In genomic region chr10:114061794-114062193, GRCh38 we compare ENCODE assay signal across 28 cellular contexts. TPM values are rescaled to one million over a fixed set of nuclear protein-coding genes. Genes with fewer than 3 reads are reported as not detected.
DNase-seq lines count a peak whose midpoint lies in the region; ATAC-seq, FAIRE-seq and TF ChIP-seq lines count a peak whose summit lies in the region.
"Had no signal": no experiment of that assay in that cellular context is flagged by ENCODE, and none has a peak within 500 bp of the region (broad histone marks: within the 10 kb centered on the region; RNA-seq: fewer than 3 reads in every experiment).

No MANE protein-coding gene starts in this region.

- H4K91ac ChIP-seq in H1 (replicated peaks; ENCODE audit: insufficient read length, low read length) (no peak overlapping the region), trophoblast cell (ENCODE audit: low read depth, low read length) (no peak overlapping the region)

- no peak for ATAC-seq in activated CD8-positive, alpha-beta T cell treated with anti-CD3 and anti-CD28 coated beads for 36 hours
- ATAC-seq: A549, HCT116, PC-3, SK-N-SH treated with all-trans-retinoic acid at 6 μM for 48 hours had no signal

- H4K8ac ChIP-seq in H1 (ENCODE audit: extremely low read depth, insufficient read depth, low read length): no peak overlapping the region
- H4K8ac ChIP-seq in trophoblast cell (ENCODE audit: low read depth, low read length): no peak overlapping the region

- H2BK20ac ChIP-seq in H1 (ENCODE audit: low read length): no peak overlapping the region

- peaks cover 75% of the 10 kb centered on the region for H3K4me1 Mint-ChIP-seq in CD14-positive monocyte
- H3K4me1 Mint-ChIP-seq in activated CD8-positive, alpha-beta T cell treated with anti-CD3 and anti-CD28 coated beads for 36 hours (ENCODE audit: low read depth): peaks cover 13% of the 10 kb centered on the region

- H3K18ac ChIP-seq in H1 (ENCODE audit: extremely low read depth, low read length): no peak overlapping the region; the same call in 1 of the 2 replicates
- no peak overlapping the region for H3K18ac ChIP-seq in trophoblast cell (ENCODE audit: low read length)

- peaks cover 0 to 2% (median 0%) of the 10 kb centered on the region in 7 donors for H3K9me3 Mint-ChIP-seq in CD14-positive monocyte
- no peaks in the 10 kb centered on the region for H3K9me3 Mint-ChIP-seq in activated CD8-positive, alpha-beta T cell treated with anti-CD3 and anti-CD28 coated beads for 36 hours
- H3K9me3 Mint-ChIP-seq: CD4-positive, alpha-beta T cell had no signal

- no peaks in the 10 kb centered on the region for H3K23me2 ChIP-seq in H1 (ENCODE audit: low read depth, low read length)

- H2BK15ac ChIP-seq in H1 (ENCODE audit: low read length): no peak overlapping the region

- H3K4me1 ChIP-seq in Loucy (ENCODE audit: insufficient read depth, low read length, poor library complexity, severe bottlenecking) (peaks cover 65% of the 10 kb centered on the region), H1 (replicated peaks in 1 of 4; ENCODE audit: control insufficient read depth in 3 of 4, insufficient read depth in 4 of 4, low read length in 3 of 4) (peaks cover 0 to 4% (median 0%) of the 10 kb centered on the region in 4 experiments; a peak in 3 of 7 replicates), trophoblast cell (ENCODE audit: control insufficient read depth in 1 of 2, insufficient read depth in 2 of 2, low read length in 2 of 2) (peaks cover 0 to 1% of the 10 kb centered on the region in 2 experiments)
- H3K4me1 ChIP-seq: Caco-2 had no signal

- H2AK5ac ChIP-seq in H1 (ENCODE audit: low read depth, low read length): no peak overlapping the region
- no peak overlapping the region for H2AK5ac ChIP-seq in trophoblast cell (ENCODE audit: low read length)

- H3K56ac ChIP-seq in H1 (replicated peaks; ENCODE audit: insufficient read length, low read depth, low read length): no peak overlapping the region

- CTCF ChIA-PET in H1 (lab: Charles Lee; ENCODE audit: partially characterized antibody): interaction anchor here (1.0 kb wide), 1 partner anchor 16 kb away, joined by 3 read pairs; no protein-coding TSS in a partner anchor
- CTCF ChIA-PET in activated CD8-positive, alpha-beta T cell treated with anti-CD3 and anti-CD28 coated beads for 36 hours (lab: Charles Lee): no interaction called here

- no peak overlapping the region for H4K5ac ChIP-seq in H1 (ENCODE audit: insufficient read length, low read depth, low read length)

- H2BK12ac ChIP-seq in H1 (ENCODE audit: low read depth, low read length) (peak overlapping the region; percentile 50; the same call in 1 of the 2 replicates), trophoblast cell (ENCODE audit: low read length) (no peak overlapping the region)

- no peak overlapping the region for H3K27ac ChIP-seq in H1 (ENCODE audit: low read depth, low read length)
- H3K27ac ChIP-seq in trophoblast cell (ENCODE audit: low read depth, low read length): no peak overlapping the region
- H3K27ac ChIP-seq: A549 had no signal

- no peak for TF ChIP-seq POLR2A in H1 (IDR thresholded peaks at IDR 0.05; ENCODE audit: control extremely low read depth in 1 of 2, low read depth in 2 of 2, low read length in 2 of 2)

- no peak for TF ChIP-seq RAD21 in H1 (IDR thresholded peaks at IDR 0.05 in 1 of 2, conservative IDR thresholded peaks at IDR 0.05 in 1 of 2; ENCODE audit: low read depth in 2 of 2, low read length in 2 of 2)

- H2BK5ac ChIP-seq in H1 (ENCODE audit: low read depth, low read length): no peak overlapping the region
- no peak overlapping the region for H2BK5ac ChIP-seq in trophoblast cell (ENCODE audit: low read depth, low read length, poor library complexity)

- H3K4me3 ChIP-seq in Loucy (ENCODE audit: low read length, poor library complexity, severe bottlenecking) (no peak overlapping the region), H1 (ENCODE audit: extremely low read depth in 1 of 4, insufficient read depth in 2 of 4, low read depth in 3 of 4, low read length in 4 of 4) (no peak overlapping the region), trophoblast cell (ENCODE audit: low read depth, low read length) (no peak overlapping the region)
- H3K4me3 ChIP-seq: A549 had no signal

- POLR2A ChIA-PET in H1 (lab: Charles Lee; ENCODE audit: partially characterized antibody): no interaction called here
- POLR2A ChIA-PET in activated CD8-positive, alpha-beta T cell treated with anti-CD3 and anti-CD28 coated beads for 36 hours (lab: Charles Lee): no interaction called here

- H3K79me1 ChIP-seq in H1 (ENCODE audit: low read depth, low read length): no peaks in the 10 kb centered on the region
- no peaks in the 10 kb centered on the region for H3K79me1 ChIP-seq in trophoblast cell (ENCODE audit: low read length)

- H3K79me2 ChIP-seq in Loucy (ENCODE audit: insufficient read depth, low read length) (no peaks in the 10 kb centered on the region), H1 (ENCODE audit: control insufficient read depth in 1 of 2, insufficient read depth in 2 of 2, low read length in 2 of 2) (no peaks in the 10 kb centered on the region), trophoblast cell (ENCODE audit: control insufficient read depth, insufficient read depth, low read length, poor library complexity) (no peaks in the 10 kb centered on the region)

- H2BK120ac ChIP-seq in H1 (replicated peaks; ENCODE audit: low read depth, low read length) (no peak overlapping the region), trophoblast cell (ENCODE audit: insufficient read depth, low read length, poor library complexity) (no peak overlapping the region)

- no peak overlapping the region for H4K12ac ChIP-seq in trophoblast cell (ENCODE audit: low read depth, low read length)

- H3K4ac ChIP-seq in H1 (replicated peaks; ENCODE audit: insufficient read length, low read depth, low read length) (no peak overlapping the region), trophoblast cell (ENCODE audit: low read depth, low read length) (no peak overlapping the region)

- H3K36me3 ChIP-seq in Loucy (ENCODE audit: insufficient read depth, low read length) (no peaks in the 10 kb centered on the region), H1 (ENCODE audit: control insufficient read depth in 2 of 4, insufficient read depth in 4 of 4, low read length in 3 of 4) (no peaks in the 10 kb centered on the region), trophoblast cell (ENCODE audit: control insufficient read depth in 1 of 2, insufficient read depth in 2 of 2, low read length in 2 of 2) (no peaks in the 10 kb centered on the region)

- peak; percentile 76 for DNase-seq in CD14-positive monocyte (ENCODE audit: low spot score)
- peak; percentile 92 for DNase-seq in NOMO-1 treated with DMSO at 0.1 percent for 48 hours (lab: John Stamatoyannopoulos, UW; ENCODE audit: unreplicated experiment)
- no peak for DNase-seq in H1 (ENCODE audit: low read depth in 1 of 2, low spot score in 2 of 2)
- no peak for DNase-seq in activated CD8-positive, alpha-beta T cell treated with anti-CD3 and anti-CD28 coated beads for 36 hours
- DNase-seq in cerebellar nuclear complex (lab: John Stamatoyannopoulos, UW): no peak
- DNase-seq in superior temporal gyrus (ENCODE audit: extremely low spot score): no peak
- no peak for DNase-seq in trophoblast cell
- DNase-seq: Caco-2; CD4-positive, alpha-beta T cell; DMS 273 treated with DMSO at 0.1 percent for 48 hours; DND-41; GOT3; KG1; NCI-H1092; NCI-H2029 treated with DMSO at 0.1 percent for 48 hours; NCI-H2171; NCI-H345; NCI-H524; NCI-H774; NK-92 treated with Interleukin-12 subunit alpha and Interleukin-12 subunit beta, amount 100 ng/mL, for 24 hours; PC-3; SHP77 treated with DMSO at 0.1 percent for 48 hours had no signal

- H3K23ac ChIP-seq in H1 (ENCODE audit: insufficient read length): no peak overlapping the region
- no peak overlapping the region for H3K23ac ChIP-seq in trophoblast cell (ENCODE audit: low read length)

- peak overlapping the region; percentile 39 for H3K4me3 Mint-ChIP-seq in CD14-positive monocyte
- H3K4me3 Mint-ChIP-seq in activated CD8-positive, alpha-beta T cell treated with anti-CD3 and anti-CD28 coated beads for 36 hours: no peak overlapping the region
- H3K4me3 Mint-ChIP-seq: B cell; CD4-positive, alpha-beta T cell had no signal

- peaks cover 12% of the 10 kb centered on the region for H3F3A ChIP-seq in Loucy (ENCODE audit: low read depth)

- no peak overlapping the region for H3K4me2 ChIP-seq in Loucy (ENCODE audit: low read depth, low read length, poor library complexity, severe bottlenecking)
- no peak overlapping the region for H3K4me2 ChIP-seq in H1 (ENCODE audit: insufficient read depth in 1 of 2, low read depth in 2 of 2, low read length in 2 of 2)
- no peak overlapping the region for H3K4me2 ChIP-seq in trophoblast cell (ENCODE audit: low read length)
- H3K4me2 ChIP-seq: A549 had no signal

- H3K36me3 Mint-ChIP-seq in CD14-positive monocyte: peaks cover 0 to 5% of the 10 kb centered on the region in 2 donors
- H3K36me3 Mint-ChIP-seq in activated CD8-positive, alpha-beta T cell treated with anti-CD3 and anti-CD28 coated beads for 36 hours (ENCODE audit: low read depth): no peaks in the 10 kb centered on the region

- no peak overlapping the region for H3K14ac ChIP-seq in H1 (ENCODE audit: insufficient read length)
- no peak overlapping the region for H3K14ac ChIP-seq in trophoblast cell (ENCODE audit: low read length)

- no peaks in the 10 kb centered on the region for H3K9me2 ChIP-seq in Loucy (replicated peaks; ENCODE audit: low read depth, low read length)

- H2AFZ ChIP-seq in Loucy (ENCODE audit: low read length): no peak overlapping the region
- H2AFZ ChIP-seq in H1 (ENCODE audit: low read length): no peak overlapping the region
- no peak overlapping the region for H2AFZ ChIP-seq in trophoblast cell (ENCODE audit: insufficient read depth, low read length, poor library complexity)

- peaks cover 5 to 9% (median 6%) of the 10 kb centered on the region in 3 donors for H3K27me3 Mint-ChIP-seq in CD14-positive monocyte (ENCODE audit: low read depth in 3 of 3)
- H3K27me3 Mint-ChIP-seq in activated CD8-positive, alpha-beta T cell treated with anti-CD3 and anti-CD28 coated beads for 36 hours: peaks cover 7% of the 10 kb centered on the region

- FAIRE-seq in H1 (lab: Jason Lieb, UNC): no peak
- FAIRE-seq: A549 had no signal

- no peak for TF ChIP-seq EP300 in H1 (IDR thresholded peaks at IDR 0.05; ENCODE audit: borderline replicate concordance in 1 of 2, low read depth in 2 of 2, low read length in 2 of 2)

- intact Hi-C loops in CD14-positive monocyte (cut with micrococcal nuclease): loop anchor here in 1 of 2 donors (5.0 kb wide), 1 partner anchor 39 kb away; no protein-coding TSS in a partner anchor
- intact Hi-C loops in activated CD8-positive, alpha-beta T cell treated with anti-CD3 and anti-CD28 coated beads for 36 hours (cut with micrococcal nuclease): no loop called here

- H3K27ac Mint-ChIP-seq in CD14-positive monocyte: peak overlapping the region; percentile 25 to 77 (median 66)
- no peak overlapping the region for H3K27ac Mint-ChIP-seq in activated CD8-positive, alpha-beta T cell treated with anti-CD3 and anti-CD28 coated beads for 36 hours
- H3K27ac Mint-ChIP-seq: B cell; CD4-positive, alpha-beta T cell had no signal

- TF ChIP-seq CTCF in CD14-positive monocyte (IDR thresholded peaks at IDR 0.05) (no peak), Loucy (conservative IDR thresholded peaks at IDR 0.05; ENCODE audit: low read length) (no peak), H1 (IDR thresholded peaks at IDR 0.05; ENCODE audit: control extremely low read depth in 1 of 3, insufficient read depth in 1 of 3, low read depth in 1 of 3, low read length in 3 of 3) (no peak)
- TF ChIP-seq CTCF in activated CD8-positive, alpha-beta T cell treated with anti-CD3 and anti-CD28 coated beads for 36 hours (IDR thresholded peaks at IDR 0.05): no peak

- H4K20me1 ChIP-seq in Loucy (ENCODE audit: insufficient read depth, low read length, poor library complexity, severe bottlenecking) (no peaks in the 10 kb centered on the region), H1 (replicated peaks in 1 of 2; ENCODE audit: control insufficient read depth in 1 of 2, insufficient read depth in 2 of 2, low read length in 2 of 2) (no peaks in the 10 kb centered on the region)

- WGBS in H1 (ENCODE audit: extremely low coverage in 1 of 2, insufficient coverage in 1 of 2, insufficient read length in 1 of 2, insufficient replicate concordance in 2 of 2, low coverage in 1 of 2, low lambda C conversion rate in 2 of 2, missing lambda C conversion rate in 1 of 2), 2 experiments: 88% methylated on average over 9 of the region's 9 CpGs; no CpG with 5 or more reads in 1 of the 2 experiments
- no CpG with 5 or more reads among the region's 9 CpGs for WGBS in trophoblast cell (ENCODE audit: extremely low coverage, insufficient coverage, insufficient read length)

- H3K9ac ChIP-seq in Loucy (ENCODE audit: low read depth, low read length, poor library complexity, severe bottlenecking) (peak overlapping the region; percentile 59), H1 (replicated peaks in 1 of 4; ENCODE audit: extremely low read depth in 1 of 4, low read depth in 3 of 4, low read length in 3 of 4) (no peak overlapping the region), trophoblast cell (ENCODE audit: low read length) (no peak overlapping the region)

- no peaks in the 10 kb centered on the region for H3K9me3 ChIP-seq in Loucy (ENCODE audit: insufficient read depth, low read depth, low read length)
- no peaks in the 10 kb centered on the region for H3K9me3 ChIP-seq in H1 (ENCODE audit: insufficient read depth in 2 of 2, low read depth in 1 of 2, low read length in 1 of 2)
- H3K9me3 ChIP-seq in trophoblast cell (ENCODE audit: insufficient read depth, low read depth, low read length): no peaks in the 10 kb centered on the region
- H3K9me3 ChIP-seq: A549, Caco-2 had no signal

- H3K27me3 ChIP-seq in Loucy (ENCODE audit: insufficient read depth, low read length, poor library complexity, severe bottlenecking): no peaks in the 10 kb centered on the region
- peaks cover 0 to 3% (median 0%) of the 10 kb centered on the region in 4 experiments; a peak in 2 of 7 replicates for H3K27me3 ChIP-seq in H1 (replicated peaks in 1 of 4; ENCODE audit: control insufficient read depth in 3 of 4, extremely low read depth in 1 of 4, insufficient read depth in 3 of 4, low read length in 3 of 4)
- H3K27me3 ChIP-seq in trophoblast cell (ENCODE audit: insufficient read depth, low read length): no peaks in the 10 kb centered on the region

RNA-seq across cellular contexts. Expression of gene ADRB1, which starts 18.1 kb away (rescaled TPM):
- polyA plus RNA-seq in CD14-positive monocyte (under 1 TPM in 1 of 2 donors, not detected in 1; 0.05 TPM), H1 (2011; rRNA removed) (0.14 TPM in 2 replicates)
- 0.17 and 0.48 TPM in 2 replicates for total RNA-seq in H1 (2021; fragmentation: NEBNext Ultra II Directional; extraction: Animal tissue kit (Norgen Biotek cat#: 25700))
- 0.09 TPM for polyA plus RNA-seq in H1 (2011; cell fraction: cytosol; rRNA removed)
- polyA plus RNA-seq in H1 (2011; cell fraction: nucleus; rRNA removed): 0.19 TPM
- polyA plus RNA-seq in H1 (2012, experiment 1 of 2): 0.05 to 0.12 TPM (median 0.05 TPM) in 3 of 4 replicates, not detected in the other
- polyA plus RNA-seq in H1 (2012, experiment 2 of 2): 0.05 TPM
- polyA plus RNA-seq in H1 (2013, experiment 1 of 2): 0.18 TPM
- polyA plus RNA-seq in H1 (2013, experiment 2 of 2): 0.18 TPM
- polyA minus RNA-seq in H1 (2011; rRNA and poly(A)+ RNA removed): 0.07 TPM in 1 of 2 replicates, not detected in the other
- polyA minus RNA-seq in H1 (2011; cell fraction: cytosol; rRNA and poly(A)+ RNA removed): 0.37 TPM
- polyA minus RNA-seq in H1 (2011; cell fraction: nucleus; rRNA and poly(A)+ RNA removed): 0.30 TPM
- under 1 TPM; 0.27 to 0.40 TPM for total RNA-seq in activated CD8-positive, alpha-beta T cell treated with anti-CD3 and anti-CD28 coated beads for 36 hours
- polyA plus RNA-seq in trophoblast cell (2013): 0.15 and 0.17 TPM in 2 replicates
- total RNA-seq: B cell, RPMI7951 had no signal

Comparison
In these comparisons a context has a peak if more than half of its experiments do, and no peak if none do; other contexts are left out.
1. DNase-seq: peak in CD14-positive monocyte (single experiment) and NOMO-1 treated with DMSO at 0.1 percent for 48 hours (single experiment); none in H1 (0 of 2), activated CD8-positive, alpha-beta T cell treated with anti-CD3 and anti-CD28 coated beads for 36 hours (single experiment), cerebellar nuclear complex (0 of 2), superior temporal gyrus (single experiment) and trophoblast cell (0 of 2).